1 cellular context compared by ENCODE assay signal in the genomic region with DNA sequence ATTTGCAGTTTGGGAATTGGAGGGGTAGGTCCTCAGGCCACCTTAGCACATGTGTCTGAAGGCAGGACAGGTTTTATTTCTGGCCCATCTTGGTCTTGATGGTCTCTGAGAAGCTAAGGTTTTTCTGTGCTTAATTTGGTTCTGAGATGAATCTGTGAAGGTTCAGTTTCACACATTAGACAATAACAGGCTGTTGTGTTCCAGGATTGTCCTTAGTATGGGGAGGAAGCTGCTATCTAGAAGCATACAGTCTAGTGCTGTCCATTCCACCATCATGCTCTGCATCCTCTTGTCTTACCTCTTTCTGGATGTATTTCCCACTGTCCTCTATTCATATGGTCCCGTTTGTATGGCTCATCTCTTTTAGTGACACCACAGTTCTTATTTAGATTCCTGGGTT.
TF ChIP-seq lines count a peak whose summit lies in the region.

No MANE protein-coding gene starts in this region.

TF ChIP-seq in GM23338, 12 proteins besides CTCF, POLR2A, EP300 and RAD21 (continued from another document):
- TF ChIP-seq, protein P1, sequence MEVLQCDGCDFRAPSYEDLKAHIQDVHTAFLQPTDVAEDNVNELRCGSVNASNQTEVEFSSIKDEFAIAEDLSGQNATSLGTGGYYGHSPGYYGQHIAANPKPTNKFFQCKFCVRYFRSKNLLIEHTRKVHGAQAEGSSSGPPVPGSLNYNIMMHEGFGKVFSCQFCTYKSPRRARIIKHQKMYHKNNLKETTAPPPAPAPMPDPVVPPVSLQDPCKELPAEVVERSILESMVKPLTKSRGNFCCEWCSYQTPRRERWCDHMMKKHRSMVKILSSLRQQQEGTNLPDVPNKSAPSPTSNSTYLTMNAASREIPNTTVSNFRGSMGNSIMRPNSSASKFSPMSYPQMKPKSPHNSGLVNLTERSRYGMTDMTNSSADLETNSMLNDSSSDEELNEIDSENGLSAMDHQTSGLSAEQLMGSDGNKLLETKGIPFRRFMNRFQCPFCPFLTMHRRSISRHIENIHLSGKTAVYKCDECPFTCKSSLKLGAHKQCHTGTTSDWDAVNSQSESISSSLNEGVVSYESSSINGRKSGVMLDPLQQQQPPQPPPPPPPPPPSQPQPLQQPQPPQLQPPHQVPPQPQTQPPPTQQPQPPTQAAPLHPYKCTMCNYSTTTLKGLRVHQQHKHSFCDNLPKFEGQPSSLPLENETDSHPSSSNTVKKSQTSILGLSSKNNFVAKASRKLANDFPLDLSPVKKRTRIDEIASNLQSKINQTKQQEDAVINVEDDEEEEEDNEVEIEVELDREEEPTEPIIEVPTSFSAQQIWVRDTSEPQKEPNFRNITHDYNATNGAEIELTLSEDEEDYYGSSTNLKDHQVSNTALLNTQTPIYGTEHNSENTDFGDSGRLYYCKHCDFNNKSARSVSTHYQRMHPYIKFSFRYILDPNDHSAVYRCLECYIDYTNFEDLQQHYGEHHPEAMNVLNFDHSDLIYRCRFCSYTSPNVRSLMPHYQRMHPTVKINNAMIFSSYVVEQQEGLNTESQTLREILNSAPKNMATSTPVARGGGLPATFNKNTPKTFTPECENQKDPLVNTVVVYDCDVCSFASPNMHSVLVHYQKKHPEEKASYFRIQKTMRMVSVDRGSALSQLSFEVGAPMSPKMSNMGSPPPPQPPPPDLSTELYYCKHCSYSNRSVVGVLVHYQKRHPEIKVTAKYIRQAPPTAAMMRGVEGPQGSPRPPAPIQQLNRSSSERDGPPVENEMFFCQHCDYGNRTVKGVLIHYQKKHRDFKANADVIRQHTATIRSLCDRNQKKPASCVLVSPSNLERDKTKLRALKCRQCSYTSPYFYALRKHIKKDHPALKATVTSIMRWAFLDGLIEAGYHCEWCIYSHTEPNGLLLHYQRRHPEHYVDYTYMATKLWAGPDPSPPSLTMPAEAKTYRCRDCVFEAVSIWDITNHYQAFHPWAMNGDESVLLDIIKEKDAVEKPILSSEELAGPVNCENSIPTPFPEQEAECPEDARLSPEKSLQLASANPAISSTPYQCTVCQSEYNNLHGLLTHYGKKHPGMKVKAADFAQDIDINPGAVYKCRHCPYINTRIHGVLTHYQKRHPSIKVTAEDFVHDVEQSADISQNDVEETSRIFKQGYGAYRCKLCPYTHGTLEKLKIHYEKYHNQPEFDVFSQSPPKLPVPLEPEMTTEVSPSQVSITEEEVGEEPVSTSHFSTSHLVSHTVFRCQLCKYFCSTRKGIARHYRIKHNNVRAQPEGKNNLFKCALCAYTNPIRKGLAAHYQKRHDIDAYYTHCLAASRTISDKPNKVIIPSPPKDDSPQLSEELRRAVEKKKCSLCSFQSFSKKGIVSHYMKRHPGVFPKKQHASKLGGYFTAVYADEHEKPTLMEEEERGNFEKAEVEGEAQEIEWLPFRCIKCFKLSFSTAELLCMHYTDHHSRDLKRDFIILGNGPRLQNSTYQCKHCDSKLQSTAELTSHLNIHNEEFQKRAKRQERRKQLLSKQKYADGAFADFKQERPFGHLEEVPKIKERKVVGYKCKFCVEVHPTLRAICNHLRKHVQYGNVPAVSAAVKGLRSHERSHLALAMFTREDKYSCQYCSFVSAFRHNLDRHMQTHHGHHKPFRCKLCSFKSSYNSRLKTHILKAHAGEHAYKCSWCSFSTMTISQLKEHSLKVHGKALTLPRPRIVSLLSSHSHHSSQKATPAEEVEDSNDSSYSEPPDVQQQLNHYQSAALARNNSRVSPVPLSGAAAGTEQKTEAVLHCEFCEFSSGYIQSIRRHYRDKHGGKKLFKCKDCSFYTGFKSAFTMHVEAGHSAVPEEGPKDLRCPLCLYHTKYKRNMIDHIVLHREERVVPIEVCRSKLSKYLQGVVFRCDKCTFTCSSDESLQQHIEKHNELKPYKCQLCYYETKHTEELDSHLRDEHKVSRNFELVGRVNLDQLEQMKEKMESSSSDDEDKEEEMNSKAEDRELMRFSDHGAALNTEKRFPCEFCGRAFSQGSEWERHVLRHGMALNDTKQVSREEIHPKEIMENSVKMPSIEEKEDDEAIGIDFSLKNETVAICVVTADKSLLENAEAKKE (CRISPR knock-in tag; IDR thresholded peaks at IDR 0.05), result no peak
- no peak for TF ChIP-seq ZNF331 (CRISPR knock-in tag; IDR thresholded peaks at IDR 0.05; ENCODE audit: low read depth)
- TF ChIP-seq ZNF114 (CRISPR knock-in tag; IDR thresholded peaks at IDR 0.05), result no peak
- TF ChIP-seq STAT1 (IDR thresholded peaks at IDR 0.05; ENCODE audit: unreplicated experiment), result no peak
- TF ChIP-seq, protein P2, sequence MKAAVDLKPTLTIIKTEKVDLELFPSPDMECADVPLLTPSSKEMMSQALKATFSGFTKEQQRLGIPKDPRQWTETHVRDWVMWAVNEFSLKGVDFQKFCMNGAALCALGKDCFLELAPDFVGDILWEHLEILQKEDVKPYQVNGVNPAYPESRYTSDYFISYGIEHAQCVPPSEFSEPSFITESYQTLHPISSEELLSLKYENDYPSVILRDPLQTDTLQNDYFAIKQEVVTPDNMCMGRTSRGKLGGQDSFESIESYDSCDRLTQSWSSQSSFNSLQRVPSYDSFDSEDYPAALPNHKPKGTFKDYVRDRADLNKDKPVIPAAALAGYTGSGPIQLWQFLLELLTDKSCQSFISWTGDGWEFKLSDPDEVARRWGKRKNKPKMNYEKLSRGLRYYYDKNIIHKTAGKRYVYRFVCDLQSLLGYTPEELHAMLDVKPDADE (IDR thresholded peaks at IDR 0.05), result no peak
- TF ChIP-seq NANOG (IDR thresholded peaks at IDR 0.05; ENCODE audit: borderline replicate concordance), result no peak
